In genomic region chr3:63061449-63061848, GRCh38 we compare ENCODE assay signal across 1 cellular context.
TF ChIP-seq lines count a peak whose summit lies in the region.

No MANE protein-coding gene starts in this region.

TF ChIP-seq in GM23338, 12 proteins besides CTCF, POLR2A, EP300 and RAD21 (continued from another document):
- TF ChIP-seq ZNF462 (CRISPR knock-in tag; IDR thresholded peaks at IDR 0.05), result no peak
